25 cellular contexts compared by ENCODE assay signal in genomic region chr10:126158090-126158489, GRCh38.
DNase-seq lines count a peak whose midpoint lies in the region; ATAC-seq and TF ChIP-seq lines count a peak whose summit lies in the region.
"Had no signal": no experiment of that assay in that cellular context is flagged by ENCODE, and none has a peak within 500 bp of the region (broad histone marks: within the 10 kb centered on the region; RNA-seq: fewer than 3 reads in every experiment).

No MANE protein-coding gene starts in this region.

- no peak overlapping the region for H2BK12ac ChIP-seq in mesenchymal stem cell (ENCODE audit: low read length in 2 of 2)

- peak; percentile 39; the same call in 1 of the 2 replicates for ATAC-seq in Panc1
- ATAC-seq: A549, GM12878, HCT116 had no signal

- no peak overlapping the region for H2AK5ac ChIP-seq in mesenchymal stem cell (ENCODE audit: low read length, severe bottlenecking)

- no peak overlapping the region for H3K27ac Mint-ChIP-seq in progenitor cell of endocrine pancreas
- H3K27ac Mint-ChIP-seq: CD4-positive, alpha-beta T cell had no signal

- H2BK15ac ChIP-seq in mesenchymal stem cell (ENCODE audit: low read depth, poor library complexity, severe bottlenecking), result no peak overlapping the region

- peaks cover 85% of the 10 kb centered on the region for H3K27me3 Mint-ChIP-seq in progenitor cell of endocrine pancreas

- DNase-seq in Panc1 (ENCODE audit: low read depth, low spot score) (no peak), caudate nucleus (lab: John Stamatoyannopoulos, UW) (peak in 7 of 61 donors; percentile 22 to 66 (median 44)), mesenchymal stem cell (no peak), putamen (ENCODE audit: low spot score) (peak; percentile 21), progenitor cell of endocrine pancreas (ENCODE audit: low spot score, unreplicated experiment) (no peak), NCI-H2029 (lab: John Stamatoyannopoulos, UW) (no peak), NCI-H2029 treated with DMSO at 0.1 percent for 48 hours (lab: John Stamatoyannopoulos, UW) (no peak)
- no peak for DNase-seq in activated CD4-positive, alpha-beta T cell treated with anti-CD3 and anti-CD28 coated beads, Interleukin-2, amount 50 U/mL, for 1 hour
- DNase-seq: 8988T; ACHN; AML-193; BE2C; CD4-positive, alpha-beta T cell; CD8-positive, alpha-beta memory T cell; DMS 273 treated with DMSO at 0.1 percent for 48 hours; DMS79; EL; GDM1; GM23248; H9 had no signal

- H3K27ac ChIP-seq in Panc1 (ENCODE audit: low read length) (no peak overlapping the region), caudate nucleus (ENCODE audit: low read depth, low read length) (peak overlapping the region; percentile 17), mesenchymal stem cell (ENCODE audit: low read length, poor library complexity, severe bottlenecking) (no peak overlapping the region)
- H3K27ac ChIP-seq: A549; BLaER1 treated with 17β-estradiol and CSF1 and Interleukin-3, amounts not matched to agents 10 nM and 100 nM; GM23248 had no signal

- no peak overlapping the region for H3K4me3 Mint-ChIP-seq in progenitor cell of endocrine pancreas (ENCODE audit: low read depth)
- H3K4me3 Mint-ChIP-seq: CD14-positive monocyte; CD4-positive, alpha-beta T cell; CD8-positive, alpha-beta memory T cell; H9 had no signal

- no peak for TF ChIP-seq CTCF in Panc1 (IDR thresholded peaks at IDR 0.05)
- TF ChIP-seq CTCF in progenitor cell of endocrine pancreas (IDR thresholded peaks at IDR 0.05; ENCODE audit: unreplicated experiment), result no peak

- H3K4me3 ChIP-seq in Panc1 (ENCODE audit: low read depth in 2 of 2, low read length in 2 of 2), result no peak overlapping the region
- H3K4me3 ChIP-seq in mesenchymal stem cell (ENCODE audit: insufficient read depth in 1 of 2, low read depth in 1 of 2, low read length in 2 of 2), result no peak overlapping the region
- H3K4me3 ChIP-seq: A549; BLaER1 treated with 17β-estradiol and CSF1 and Interleukin-3, amounts not matched to agents 10 nM and 100 nM; GM12878; GM23248 had no signal

- POLR2A ChIA-PET in Panc1 (lab: Charles Lee), result no interaction called here

- no TSS peak for BruUV-seq in Panc1 (replicated peaks; lab: Mats Ljungman, UMichigan)

- H3K18ac ChIP-seq in mesenchymal stem cell (ENCODE audit: low read depth in 1 of 2, low read length in 2 of 2), result peak overlapping the region in 1 of 2 experiments; percentile 37

- no peak overlapping the region for H3K4me2 ChIP-seq in mesenchymal stem cell (ENCODE audit: low read length, poor library complexity, severe bottlenecking)
- H3K4me2 ChIP-seq: A549; BLaER1 treated with 17β-estradiol and CSF1 and Interleukin-3, amounts not matched to agents 10 nM and 100 nM had no signal

- intact Hi-C loops in Panc1 (cut with micrococcal nuclease; ENCODE audit: unreplicated experiment), result no loop called here

- H3K23ac ChIP-seq in mesenchymal stem cell (ENCODE audit: low read length in 2 of 2), result no peak overlapping the region

- H3K9ac ChIP-seq in mesenchymal stem cell (ENCODE audit: low read length), result no peak overlapping the region
- H3K9ac ChIP-seq: BLaER1 treated with 17β-estradiol and CSF1 and Interleukin-3, amounts not matched to agents 10 nM and 100 nM; GM23248 had no signal

- H3K4me1 Mint-ChIP-seq in progenitor cell of endocrine pancreas (ENCODE audit: low read depth), result peaks cover 2% of the 10 kb centered on the region
- H3K4me1 Mint-ChIP-seq: CD8-positive, alpha-beta memory T cell had no signal

- peaks cover 28% of the 10 kb centered on the region for H3K79me1 ChIP-seq in mesenchymal stem cell (replicated peaks; ENCODE audit: low read length, poor library complexity, severe bottlenecking)

- no peaks in the 10 kb centered on the region for H3K36me3 Mint-ChIP-seq in progenitor cell of endocrine pancreas (ENCODE audit: insufficient read depth)
- H3K36me3 Mint-ChIP-seq: CD14-positive monocyte had no signal

- H3K4me1 ChIP-seq in Panc1 (ENCODE audit: control insufficient read depth, insufficient read depth, low read length) (no peaks in the 10 kb centered on the region), mesenchymal stem cell (ENCODE audit: control insufficient read depth, insufficient read depth, low read depth, low read length) (peaks cover 4% of the 10 kb centered on the region)
- H3K4me1 ChIP-seq: A549 had no signal

- H3K14ac ChIP-seq in mesenchymal stem cell (ENCODE audit: low read length in 2 of 2), result no peak overlapping the region

- H3K4ac ChIP-seq in mesenchymal stem cell (ENCODE audit: low read depth in 1 of 2, low read length in 2 of 2), result no peak overlapping the region

- H2AFZ ChIP-seq in mesenchymal stem cell (ENCODE audit: low read depth, low read length), result no peak overlapping the region
- H2AFZ ChIP-seq: GM23248 had no signal

- H2BK120ac ChIP-seq in mesenchymal stem cell (ENCODE audit: low read depth, low read length), result no peak overlapping the region

- H3K36me3 ChIP-seq in Panc1 (ENCODE audit: control insufficient read depth, insufficient read depth, low read length) (no peaks in the 10 kb centered on the region), mesenchymal stem cell (ENCODE audit: control insufficient read depth in 1 of 2, insufficient read depth in 2 of 2, low read depth in 1 of 2, low read length in 2 of 2) (peaks cover 22 to 69% of the 10 kb centered on the region in 2 experiments)
- H3K36me3 ChIP-seq: BE2C; BLaER1 treated with 17β-estradiol and CSF1 and Interleukin-3, amounts not matched to agents 10 nM and 100 nM had no signal

- 83% methylated on average over 7 of the region's 7 CpGs for WGBS in mesenchymal stem cell

- H2BK5ac ChIP-seq in mesenchymal stem cell (ENCODE audit: low read depth, low read length, poor library complexity, severe bottlenecking), result no peak overlapping the region

- H3K9me3 ChIP-seq in Panc1 (ENCODE audit: control insufficient read depth, insufficient read depth, low read depth, low read length) (no peaks in the 10 kb centered on the region), mesenchymal stem cell (ENCODE audit: control insufficient read depth, low read length) (peaks cover 8% of the 10 kb centered on the region)
- H3K9me3 ChIP-seq: A549, BE2C had no signal

- H3K27me3 ChIP-seq in Panc1 (ENCODE audit: control insufficient read depth, insufficient read depth, low read length) (no peaks in the 10 kb centered on the region), mesenchymal stem cell (ENCODE audit: control insufficient read depth in 1 of 2, insufficient read depth in 1 of 2, low read length in 2 of 2) (no peaks in the 10 kb centered on the region)
- H3K27me3 ChIP-seq: BE2C; BLaER1 treated with 17β-estradiol and CSF1 and Interleukin-3, amounts not matched to agents 10 nM and 100 nM had no signal

- peak overlapping the region; percentile 37 for H4K91ac ChIP-seq in mesenchymal stem cell (ENCODE audit: low read length)

- in situ Hi-C loops in Panc1 (cut with HindIII; ENCODE audit: low pct_unique_long_range_greater_than_20kb, low sequenced_read_pairs), result no loop called here

- peaks cover 3% of the 10 kb centered on the region for H3K9me3 Mint-ChIP-seq in progenitor cell of endocrine pancreas (ENCODE audit: low read depth)
- H3K9me3 Mint-ChIP-seq: CD4-positive, alpha-beta T cell had no signal

- CTCF ChIA-PET in Panc1 (lab: Charles Lee), result no interaction called here

- no peak overlapping the region for H4K8ac ChIP-seq in mesenchymal stem cell (ENCODE audit: low read length)
